In the genomic region with DNA sequence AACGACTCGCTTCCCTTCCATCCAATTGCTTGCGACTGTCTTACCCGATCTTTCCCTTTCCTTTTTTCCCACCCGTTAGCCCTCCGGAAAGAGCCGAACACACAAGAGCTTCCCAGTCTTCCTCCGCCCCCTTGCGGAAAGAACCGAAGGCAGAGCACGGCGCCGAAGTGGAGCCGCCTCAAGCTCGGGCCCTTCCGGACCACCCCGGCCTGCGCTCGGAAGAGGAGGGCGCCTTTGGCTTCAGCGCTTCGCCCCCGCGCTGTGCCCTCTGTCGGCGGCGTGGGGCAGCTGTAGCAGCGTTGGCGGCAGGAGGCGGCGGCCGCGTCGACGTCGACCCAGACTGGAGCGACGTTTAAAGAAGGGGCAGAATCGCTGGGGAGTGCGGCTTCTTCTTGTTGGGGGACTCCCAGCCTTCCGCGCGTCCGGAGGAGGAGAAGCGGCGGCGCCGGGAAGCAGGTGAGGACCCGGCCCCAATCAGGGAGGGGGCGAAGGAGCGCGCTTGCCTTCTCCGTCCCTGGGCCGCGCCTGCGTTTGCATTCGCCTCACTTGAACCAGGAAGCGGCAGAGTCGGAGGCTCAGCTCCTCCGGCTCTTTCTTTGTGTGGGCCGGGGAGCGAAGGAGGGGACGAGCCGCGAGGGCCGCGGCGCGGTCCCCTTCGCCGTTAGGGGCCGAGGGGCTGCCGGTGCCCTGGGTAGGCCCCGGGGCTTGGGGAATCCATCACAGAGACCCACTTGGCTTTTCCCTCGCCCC, we compare ENCODE assay signal across 8 cellular contexts. TPM values are rescaled to one million over a fixed set of nuclear protein-coding genes. Genes with fewer than 3 reads are reported as not detected.
A peak's percentile ranks its signal among the peaks of the same experiment; 100 is the strongest.
DNase-seq lines count a peak whose midpoint lies in the region; ATAC-seq and TF ChIP-seq lines count a peak whose summit lies in the region.

ZBTB33 (plus strand) TSS at position 291 of the 750 bp plus-strand sequence. CDS start 2,604 bp downstream, outside the sequence.

- H3K4me2 ChIP-seq in trophoblast cell (ENCODE audit: low read length), result peak within 1 kb of the TSS; percentile 89

- H3K4me1 ChIP-seq in adipocyte (ENCODE audit: control insufficient read depth, insufficient read depth, low read length) (no peaks in the 10 kb centered on the region), cardiac muscle cell (ENCODE audit: low read depth) (no peaks in the 10 kb centered on the region), trophoblast cell (ENCODE audit: control insufficient read depth in 1 of 2, insufficient read depth in 2 of 2, low read length in 2 of 2) (no peaks in the 10 kb centered on the region), transverse colon (peaks cover 0 to 10% (median 0%) of the 10 kb centered on the region in 4 donors)

- TF ChIP-seq CTCF in GM12875 (IDR thresholded peaks at IDR 0.05; ENCODE audit: borderline replicate concordance, insufficient read depth, low read depth, low read length), result peak; percentile 67
- TF ChIP-seq CTCF in cardiac muscle cell (IDR thresholded peaks at IDR 0.05; ENCODE audit: low read depth, low read length), result peak; percentile 64
- peak; percentile 47 to 89 (median 62) for TF ChIP-seq CTCF in transverse colon (IDR thresholded peaks at IDR 0.05)

- peak within 1 kb of the TSS; percentile 72 for H3K14ac ChIP-seq in trophoblast cell (ENCODE audit: low read length)

- peaks cover 8% of the 10 kb centered on the region for H3K79me2 ChIP-seq in trophoblast cell (ENCODE audit: control insufficient read depth, insufficient read depth, low read length, poor library complexity)

- H3K9me3 ChIP-seq in adipocyte (ENCODE audit: control insufficient read depth, low read length) (no peaks in the 10 kb centered on the region), cardiac muscle cell (ENCODE audit: low read depth) (no peaks in the 10 kb centered on the region), trophoblast cell (ENCODE audit: insufficient read depth, low read depth, low read length) (no peaks in the 10 kb centered on the region), transverse colon (no peaks in the 10 kb centered on the region)

- H4K8ac ChIP-seq in trophoblast cell (ENCODE audit: low read depth, low read length), result peak within 1 kb of the TSS; percentile 80

- H3K27me3 ChIP-seq in adipocyte (replicated peaks; ENCODE audit: control insufficient read depth, insufficient read depth, low read length) (peaks cover 4% of the 10 kb centered on the region), cardiac muscle cell (peaks cover 28% of the 10 kb centered on the region), trophoblast cell (ENCODE audit: insufficient read depth, low read length) (no peaks in the 10 kb centered on the region), transverse colon (no peaks in the 10 kb centered on the region)

- DNase-seq in NCI-H1417 treated with DMSO at 0.1 percent for 48 hours (lab: John Stamatoyannopoulos, UW) (peak; percentile 41), T follicular helper cell (ENCODE audit: low read depth) (peak; percentile 76), adipocyte (ENCODE audit: low read depth) (peak; percentile 97), cardiac muscle cell (ENCODE audit: low read depth in 1 of 2, low spot score in 1 of 2) (peak; percentile 92 to 96), trophoblast cell (peak; percentile 93 to 94), transverse colon (peak; percentile 91)

- H2AK5ac ChIP-seq in trophoblast cell (ENCODE audit: low read length), result no peak within 1 kb of the TSS

- peaks cover 6% of the 10 kb centered on the region for H3K79me1 ChIP-seq in trophoblast cell (ENCODE audit: low read length)

- peak within 1 kb of the TSS; percentile 85 for H3K4ac ChIP-seq in trophoblast cell (ENCODE audit: low read depth, low read length)

- H3K9ac ChIP-seq in adipocyte (ENCODE audit: low read length) (peak within 1 kb of the TSS; percentile 89), trophoblast cell (ENCODE audit: low read length) (peak within 1 kb of the TSS; percentile 30)

- no peak within 1 kb of the TSS for H3K23ac ChIP-seq in trophoblast cell (ENCODE audit: low read length)

- H3K18ac ChIP-seq in trophoblast cell (ENCODE audit: low read length), result peak within 1 kb of the TSS; percentile 68

- ATAC-seq in HG02798 (IDR thresholded peaks at IDR 0.05; ENCODE audit: poor library complexity, unreplicated experiment), result peak; percentile 97

- in situ Hi-C loops in transverse colon (cut with MboI; ENCODE audit: low pct_ligation_motif_present in 1 of 4, low pct_unique_long_range_greater_than_20kb in 1 of 4, low sequenced_read_pairs in 3 of 4), result loop anchor here in 1 of 4 donors (25.0 kb wide), 1 partner anchor 212 kb away; the partner anchor contains the start of gene LAMP2

- intact Hi-C loops in transverse colon (cut with DNase I; ENCODE audit: low total_unique reads), result loop anchor here (10.0 kb wide), 2 partner anchors 214 to 504 kb away; partner anchors contain the start of gene LAMP2

- peak within 1 kb of the TSS; percentile 70 for H4K91ac ChIP-seq in trophoblast cell (ENCODE audit: low read depth, low read length)

- peak within 1 kb of the TSS; percentile 92 for H2AFZ ChIP-seq in trophoblast cell (ENCODE audit: insufficient read depth, low read length, poor library complexity)

- H3K27ac ChIP-seq in cardiac muscle cell, result peak within 1 kb of the TSS; percentile 91
- peak within 1 kb of the TSS; percentile 87 for H3K27ac ChIP-seq in trophoblast cell (ENCODE audit: low read depth, low read length)
- peak within 1 kb of the TSS; percentile 87 to 98 (median 96) for H3K27ac ChIP-seq in transverse colon

- H3K4me3 ChIP-seq in GM12875 (ENCODE audit: low read depth, low read length) (peak within 1 kb of the TSS; percentile 82), adipocyte (ENCODE audit: low read length) (peak within 1 kb of the TSS; percentile 92), cardiac muscle cell (peak within 1 kb of the TSS; percentile 40), trophoblast cell (ENCODE audit: low read depth, low read length) (peak within 1 kb of the TSS; percentile 75), transverse colon (peak within 1 kb of the TSS; percentile 32 to 83 (median 67))

- H3K36me3 ChIP-seq in adipocyte (ENCODE audit: control insufficient read depth, insufficient read depth, low read length, severe bottlenecking) (peaks cover 16% of the 10 kb centered on the region), cardiac muscle cell (no peaks in the 10 kb centered on the region), trophoblast cell (ENCODE audit: control insufficient read depth in 1 of 2, insufficient read depth in 2 of 2, low read length in 2 of 2) (peaks cover 0 to 6% of the 10 kb centered on the region in 2 experiments), transverse colon (no peaks in the 10 kb centered on the region)

- TF ChIP-seq EP300 in transverse colon (IDR thresholded peaks at IDR 0.05; ENCODE audit: low read depth), result no peak

- peak; percentile 88 for TF ChIP-seq POLR2A in transverse colon (IDR thresholded peaks at IDR 0.05)

- WGBS in trophoblast cell (ENCODE audit: extremely low coverage, insufficient coverage, insufficient read length), result no CpG with 5 or more reads among the region's 75 CpGs
- WGBS in transverse colon (ENCODE audit: low coverage in 1 of 2), 2 donors, result 58% methylated on average over 62 of the region's 75 CpGs; no CpG with 5 or more reads in 1 of the 2 donors

- peak within 1 kb of the TSS; percentile 73 for H4K12ac ChIP-seq in trophoblast cell (ENCODE audit: low read depth, low read length)

- H2BK120ac ChIP-seq in trophoblast cell (ENCODE audit: insufficient read depth, low read length, poor library complexity), result peak within 1 kb of the TSS; percentile 63

- no peak within 1 kb of the TSS for H2BK12ac ChIP-seq in trophoblast cell (ENCODE audit: low read length)

- peak within 1 kb of the TSS; percentile 69 for H2BK5ac ChIP-seq in trophoblast cell (ENCODE audit: low read depth, low read length, poor library complexity)

RNA-seq across cellular contexts. Expression of gene ZBTB33, which starts in this region (rescaled TPM):
- total RNA-seq in cardiac muscle cell (8.9 and 11.4 TPM in 2 replicates), transverse colon (10 to 100 TPM in 2 of 4 donors, 1 to 10 TPM in 2; 5.6 to 16.1 (median 10.0) TPM)
- 5.7 and 10.2 TPM in 2 replicates for polyA plus RNA-seq in cardiac muscle cell
- 10.0 TPM in 2 replicates for polyA plus RNA-seq in trophoblast cell (2013)

Comparison
In these comparisons a context has a peak if more than half of its experiments do, and no peak if none do; other contexts are left out.
1. Peak in every context shown above with its lines: DNase-seq, ATAC-seq, H3K4me3 ChIP-seq and H3K27ac ChIP-seq.
2. H3K4me3 ChIP-seq: peak in every context shown above with its lines; median percentile 92 in adipocyte; 82 in GM12875; 75 in trophoblast cell; 67 in transverse colon; 40 in cardiac muscle cell.
3. DNase-seq: peak in every context shown above with its lines; median percentile 97 in adipocyte; 94 in cardiac muscle cell; 94 in trophoblast cell; 91 in transverse colon; 76 in T follicular helper cell; 41 in NCI-H1417 treated with DMSO at 0.1 percent for 48 hours.